In genomic region chr10:72272689-72273409, GRCh38 we compare ENCODE assay signal across 1 cellular context.
A peak's percentile ranks its signal among the peaks of the same experiment; 100 is the strongest.
TF ChIP-seq lines count a peak whose summit lies in the region.

No MANE protein-coding gene starts in this region.

TF ChIP-seq in GM23338, 12 proteins besides CTCF, POLR2A, EP300 and RAD21 (continued from another document):
- TF ChIP-seq POLR2AphosphoS5 (IDR thresholded peaks at IDR 0.05; ENCODE audit: low read depth) (peak; percentile 57), NANOG (IDR thresholded peaks at IDR 0.05; ENCODE audit: borderline replicate concordance) (peak; percentile 42; the same call in 1 of the 2 replicates), EZH2phosphoT487 (IDR thresholded peaks at IDR 0.05; ENCODE audit: unreplicated experiment) (no peak), JUNB (IDR thresholded peaks at IDR 0.05; ENCODE audit: unreplicated experiment) (no peak), ZNF114 (CRISPR knock-in tag; IDR thresholded peaks at IDR 0.05) (no peak)
- TF ChIP-seq, protein P1, sequence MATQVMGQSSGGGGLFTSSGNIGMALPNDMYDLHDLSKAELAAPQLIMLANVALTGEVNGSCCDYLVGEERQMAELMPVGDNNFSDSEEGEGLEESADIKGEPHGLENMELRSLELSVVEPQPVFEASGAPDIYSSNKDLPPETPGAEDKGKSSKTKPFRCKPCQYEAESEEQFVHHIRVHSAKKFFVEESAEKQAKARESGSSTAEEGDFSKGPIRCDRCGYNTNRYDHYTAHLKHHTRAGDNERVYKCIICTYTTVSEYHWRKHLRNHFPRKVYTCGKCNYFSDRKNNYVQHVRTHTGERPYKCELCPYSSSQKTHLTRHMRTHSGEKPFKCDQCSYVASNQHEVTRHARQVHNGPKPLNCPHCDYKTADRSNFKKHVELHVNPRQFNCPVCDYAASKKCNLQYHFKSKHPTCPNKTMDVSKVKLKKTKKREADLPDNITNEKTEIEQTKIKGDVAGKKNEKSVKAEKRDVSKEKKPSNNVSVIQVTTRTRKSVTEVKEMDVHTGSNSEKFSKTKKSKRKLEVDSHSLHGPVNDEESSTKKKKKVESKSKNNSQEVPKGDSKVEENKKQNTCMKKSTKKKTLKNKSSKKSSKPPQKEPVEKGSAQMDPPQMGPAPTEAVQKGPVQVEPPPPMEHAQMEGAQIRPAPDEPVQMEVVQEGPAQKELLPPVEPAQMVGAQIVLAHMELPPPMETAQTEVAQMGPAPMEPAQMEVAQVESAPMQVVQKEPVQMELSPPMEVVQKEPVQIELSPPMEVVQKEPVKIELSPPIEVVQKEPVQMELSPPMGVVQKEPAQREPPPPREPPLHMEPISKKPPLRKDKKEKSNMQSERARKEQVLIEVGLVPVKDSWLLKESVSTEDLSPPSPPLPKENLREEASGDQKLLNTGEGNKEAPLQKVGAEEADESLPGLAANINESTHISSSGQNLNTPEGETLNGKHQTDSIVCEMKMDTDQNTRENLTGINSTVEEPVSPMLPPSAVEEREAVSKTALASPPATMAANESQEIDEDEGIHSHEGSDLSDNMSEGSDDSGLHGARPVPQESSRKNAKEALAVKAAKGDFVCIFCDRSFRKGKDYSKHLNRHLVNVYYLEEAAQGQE (IDR thresholded peaks at IDR 0.05; ENCODE audit: unreplicated experiment): peak; percentile 3
